ENCODE assay signal across 12 cellular contexts in genomic region chr2:46878886-46879285, GRCh38. TPM values are rescaled to one million over a fixed set of nuclear protein-coding genes. Genes with fewer than 3 reads are reported as not detected.
A peak's percentile ranks its signal among the peaks of the same experiment; 100 is the strongest.
DNase-seq lines count a peak whose midpoint lies in the region; ATAC-seq and TF ChIP-seq lines count a peak whose summit lies in the region.
"Had no signal": no experiment of that assay in that cellular context is flagged by ENCODE, and none has a peak within 500 bp of the region (broad histone marks: within the 10 kb centered on the region; RNA-seq: fewer than 3 reads in every experiment).

No MANE protein-coding gene starts in this region.

- dilution Hi-C loops in mammary epithelial cell (cut with HindIII; ENCODE audit: low sequenced_read_pairs): no loop called here

- 36% methylated on average over 8 of the region's 8 CpGs for WGBS in smooth muscle cell (ENCODE audit: low lambda C conversion rate)
- WGBS in mammary epithelial cell (ENCODE audit: low coverage, missing lambda C conversion rate): 32% methylated on average over 7 of the region's 8 CpGs

- in situ Hi-C loops in mammary epithelial cell (cut with MboI; ENCODE audit: low sequenced_read_pairs in 2 of 2): no loop called here

- no peak overlapping the region for H2AFZ ChIP-seq in smooth muscle cell (ENCODE audit: low read depth)
- H2AFZ ChIP-seq in mammary epithelial cell (ENCODE audit: low read depth, low read length): no peak overlapping the region

- peak overlapping the region in 23 of 59 donors; percentile 3 to 71 (median 54) for H3K27ac ChIP-seq in dorsolateral prefrontal cortex
- H3K27ac ChIP-seq in smooth muscle cell (ENCODE audit: low read depth): peak overlapping the region; percentile 8
- H3K27ac ChIP-seq in mammary epithelial cell (ENCODE audit: insufficient read depth, low read depth, low read length): no peak overlapping the region

- H3K79me2 ChIP-seq in smooth muscle cell (ENCODE audit: low read depth): no peaks in the 10 kb centered on the region
- H3K79me2 ChIP-seq in mammary epithelial cell (ENCODE audit: insufficient read depth, low read length): no peaks in the 10 kb centered on the region

- H3K9me3 ChIP-seq in smooth muscle cell (replicated peaks; ENCODE audit: low read depth) (no peaks in the 10 kb centered on the region), mammary epithelial cell (replicated peaks; ENCODE audit: insufficient read depth, low read length) (no peaks in the 10 kb centered on the region)

- no peak overlapping the region for H3K9ac ChIP-seq in smooth muscle cell (ENCODE audit: low read depth)
- no peak overlapping the region for H3K9ac ChIP-seq in mammary epithelial cell (ENCODE audit: insufficient read depth, low read length)

- ATAC-seq in left lobe of liver (peak; percentile 74), HG03159 (IDR thresholded peaks at IDR 0.05; ENCODE audit: unreplicated experiment) (no peak)
- ATAC-seq: activated CD8-positive, alpha-beta T cell treated with anti-CD3 and anti-CD28 coated beads, Interleukin-2, amount 10 ng/mL, durations not matched to agents 7 days and 5 days; stimulated activated naive CD8-positive, alpha-beta T cell treated with anti-CD3 and anti-CD28 coated beads, Interleukin-15, Interleukin-2, amounts not matched to agents 100 U/mL and 50 U/mL, for 24 hours had no signal

- peaks cover 7% of the 10 kb centered on the region for H3K4me1 ChIP-seq in smooth muscle cell (ENCODE audit: low read depth)
- H3K4me1 ChIP-seq in mammary epithelial cell (ENCODE audit: insufficient read depth, low read length): peaks cover 25% of the 10 kb centered on the region

- intact Hi-C loops in dorsolateral prefrontal cortex (cut with DNase I): loop anchor here in 1 of 2 donors (1.0 kb wide), 1 partner anchor 9 kb away; no protein-coding TSS in a partner anchor
- intact Hi-C loops in mammary epithelial cell (cut with micrococcal nuclease): loop anchor here (10.0 kb wide), 1 partner anchor 884 kb away; no protein-coding TSS in a partner anchor

- peak; percentile 72 for DNase-seq in M059J (ENCODE audit: low read depth)
- DNase-seq in dorsolateral prefrontal cortex: peak in 9 of 10 donors; percentile 43 to 73 (median 69)
- DNase-seq in left lobe of liver (ENCODE audit: low spot score): peak; percentile 56
- DNase-seq in smooth muscle cell (lab: John Stamatoyannopoulos, UW; ENCODE audit: unreplicated experiment): no peak
- DNase-seq in stimulated activated CD4-positive, alpha-beta T cell treated with anti-CD3 and anti-CD28 coated beads, Interleukin-4, amount 100 ng/mL, for 1 hour: no peak
- DNase-seq in NCI-H446 treated with DMSO at 0.1 percent for 48 hours (lab: John Stamatoyannopoulos, UW): no peak
- no peak for DNase-seq in mammary epithelial cell
- DNase-seq: activated CD8-positive, alpha-beta T cell treated with anti-CD3 and anti-CD28 coated beads, Interleukin-2, amount 10 ng/mL, durations not matched to agents 7 days and 5 days; NCI-H2107; stimulated activated naive CD8-positive, alpha-beta T cell treated with anti-CD3 and anti-CD28 coated beads, Interleukin-15, Interleukin-2, amounts not matched to agents 100 U/mL and 50 U/mL, for 24 hours had no signal

- H3K36me3 ChIP-seq in smooth muscle cell (ENCODE audit: low read depth): no peaks in the 10 kb centered on the region
- no peaks in the 10 kb centered on the region for H3K36me3 ChIP-seq in mammary epithelial cell (ENCODE audit: insufficient read depth, low read length)

- no TSS peak for BruUV-seq in mammary epithelial cell (replicated peaks; lab: Mats Ljungman, UMichigan)

- H3K4me3 ChIP-seq in dorsolateral prefrontal cortex: no peak overlapping the region
- H3K4me3 ChIP-seq in smooth muscle cell: no peak overlapping the region
- H3K4me3 ChIP-seq in mammary epithelial cell (replicated peaks in 1 of 3; ENCODE audit: insufficient read depth in 1 of 3, low read depth in 2 of 3, low read length in 3 of 3): no peak overlapping the region
- H3K4me3 ChIP-seq: skin epidermis had no signal

- H3K4me2 ChIP-seq in smooth muscle cell (no peak overlapping the region), mammary epithelial cell (ENCODE audit: insufficient read depth, low read depth, low read length) (no peak overlapping the region)

- no peaks in the 10 kb centered on the region for H3K27me3 ChIP-seq in dorsolateral prefrontal cortex
- no peaks in the 10 kb centered on the region for H3K27me3 ChIP-seq in smooth muscle cell (ENCODE audit: low read depth)
- no peaks in the 10 kb centered on the region for H3K27me3 ChIP-seq in mammary epithelial cell (ENCODE audit: insufficient read depth, low read length)

- H3F3A ChIP-seq in smooth muscle cell (ENCODE audit: low read depth): peaks cover 10% of the 10 kb centered on the region

- H4K20me1 ChIP-seq in smooth muscle cell (ENCODE audit: low read depth) (no peaks in the 10 kb centered on the region), mammary epithelial cell (ENCODE audit: insufficient read depth, low read length) (no peaks in the 10 kb centered on the region)

- TF ChIP-seq CTCF in dorsolateral prefrontal cortex (IDR thresholded peaks at IDR 0.05 in 54 of 56, conservative IDR thresholded peaks at IDR 0.05 in 2 of 56; ENCODE audit: low read depth in 1 of 56, partially characterized antibody in 56 of 56) (peak in 6 of 56 donors; percentile 14 to 36 (median 18)), smooth muscle cell (IDR thresholded peaks at IDR 0.05; ENCODE audit: borderline replicate concordance, insufficient read depth, poor library complexity, severe bottlenecking) (no peak), mammary epithelial cell (conservative IDR thresholded peaks at IDR 0.05 in 1 of 2, IDR thresholded peaks at IDR 0.05 in 1 of 2; ENCODE audit: extremely low read depth in 1 of 2, insufficient read depth in 1 of 2, low read depth in 1 of 2, low read length in 2 of 2) (no peak)

- CTCF ChIA-PET in mammary epithelial cell (lab: Charles Lee; ENCODE audit: low non-redundant PET): no interaction called here

RNA-seq across cellular contexts. Expression of gene MCFD2, which starts 36.7 kb away (rescaled TPM):
- total RNA-seq in M059J (2014; rRNA removed; shearing (Covaris generic)): 199 and 365 TPM in 2 replicates
- total RNA-seq in dorsolateral prefrontal cortex (100 to 1,000 TPM in 9 of 120 experiments, 10 to 100 TPM in 111; 44.0 to 113 (median 78.3) TPM), left lobe of liver (161 TPM), smooth muscle cell (167 and 232 TPM in 2 replicates), mammary epithelial cell (10 to 100 TPM; 77.7 to 89.2 TPM)
- polyA plus RNA-seq in smooth muscle cell (100 and 107 TPM in 2 replicates), mammary epithelial cell (66.6 TPM)
- polyA minus RNA-seq in mammary epithelial cell: 48.8 TPM

Comparison
In these comparisons a context has a peak if more than half of its experiments do, and no peak if none do; other contexts are left out.
1. DNase-seq: peak in M059J (single experiment), dorsolateral prefrontal cortex (9 of 10) and left lobe of liver (single experiment); none in smooth muscle cell (single experiment), stimulated activated CD4-positive, alpha-beta T cell treated with anti-CD3 and anti-CD28 coated beads, Interleukin-4, amount 100 ng/mL, for 1 hour (single experiment), NCI-H446 treated with DMSO at 0.1 percent for 48 hours (single experiment) and mammary epithelial cell (single experiment).